In genomic region chr15:97866994-97867393, GRCh38 we compare ENCODE assay signal across 19 cellular contexts.
"Had no signal": no experiment of that assay in that cellular context is flagged by ENCODE, and none has a peak within 500 bp of the region (broad histone marks: within the 10 kb centered on the region; RNA-seq: fewer than 3 reads in every experiment).

No MANE protein-coding gene starts in this region.

- H3K4me1 Mint-ChIP-seq: activated naive CD8-positive, alpha-beta T cell treated with anti-CD3 and anti-CD28 coated beads for 36 hours; central memory CD8-positive, alpha-beta T cell; natural killer cell; stimulated activated naive B cell treated with anti-CD40 and anti-IgM and Interleukin-4, amounts not matched to agents 10 μg/mL and 1 μg/mL and 100 μg/mL, for 72 hours had no signal

- H3K4me3 Mint-ChIP-seq: activated naive CD8-positive, alpha-beta T cell treated with anti-CD3 and anti-CD28 coated beads for 36 hours; brain; central memory CD8-positive, alpha-beta T cell; natural killer cell; stimulated activated naive B cell treated with anti-CD40 and anti-IgM and Interleukin-4, amounts not matched to agents 10 μg/mL and 1 μg/mL and 100 μg/mL, for 72 hours had no signal

- H3K9me3 ChIP-seq: esophagus squamous epithelium, thyroid gland, uterus had no signal

- H3K27ac ChIP-seq: coronary artery, esophagus squamous epithelium, skin epidermis, thyroid gland, uterus had no signal

- H3K36me3 Mint-ChIP-seq: activated naive CD8-positive, alpha-beta T cell treated with anti-CD3 and anti-CD28 coated beads for 36 hours; brain; natural killer cell; stimulated activated naive B cell treated with anti-CD40 and anti-IgM and Interleukin-4, amounts not matched to agents 10 μg/mL and 1 μg/mL and 100 μg/mL, for 72 hours had no signal

- H3K4me3 ChIP-seq: coronary artery, esophagus squamous epithelium, skin epidermis, thyroid gland, uterus had no signal

- H3K9me3 Mint-ChIP-seq: central memory CD8-positive, alpha-beta T cell had no signal

- ATAC-seq: natural killer cell; stimulated activated naive B cell treated with anti-CD40 and anti-IgM and Interleukin-4, amounts not matched to agents 10 μg/mL and 1 μg/mL and 100 μg/mL, for 72 hours had no signal

- DNase-seq: activated CD4-positive, alpha-beta T cell treated with anti-CD3 and anti-CD28 coated beads, Interleukin-2, amount 50 U/mL, for 1 hour; activated CD8-positive, alpha-beta memory T cell treated with anti-CD3 and anti-CD28 coated beads for 24 hours; activated naive CD8-positive, alpha-beta T cell treated with anti-CD3 and anti-CD28 coated beads for 36 hours; amygdala; esophagus squamous epithelium; hippocampal formation; kidney; mesenchymal stem cell; natural killer cell; nucleus accumbens; stimulated activated CD4-positive, alpha-beta T cell treated with anti-CD3 and anti-CD28 coated beads, Interleukin-15, amount 100 ng/mL, for 24 hours; stimulated activated CD4-positive, alpha-beta T cell treated with anti-CD3 and anti-CD28 coated beads, Interleukin-4, amount 100 ng/mL, for 1 hour; stimulated activated naive B cell treated with anti-CD40 and anti-IgM and Interleukin-4, amounts not matched to agents 10 μg/mL and 1 μg/mL and 100 μg/mL, for 72 hours; thyroid gland; uterus had no signal

- H3K27ac Mint-ChIP-seq: activated naive CD8-positive, alpha-beta T cell treated with anti-CD3 and anti-CD28 coated beads for 36 hours; natural killer cell; stimulated activated naive B cell treated with anti-CD40 and anti-IgM and Interleukin-4, amounts not matched to agents 10 μg/mL and 1 μg/mL and 100 μg/mL, for 72 hours had no signal

- H3K27me3 ChIP-seq: esophagus squamous epithelium, thyroid gland, uterus had no signal

- H3K27me3 Mint-ChIP-seq: central memory CD8-positive, alpha-beta T cell had no signal

- H3K4me1 ChIP-seq: esophagus squamous epithelium, thyroid gland, uterus had no signal

- H3K36me3 ChIP-seq: esophagus squamous epithelium, thyroid gland, uterus had no signal
